Comparison of ENCODE assay signal across 14 cellular contexts in genomic region chr16:87129771-87130170, GRCh38.
DNase-seq lines count a peak whose midpoint lies in the region; ATAC-seq and TF ChIP-seq lines count a peak whose summit lies in the region.
"Had no signal": no experiment of that assay in that cellular context is flagged by ENCODE, and none has a peak within 500 bp of the region (broad histone marks: within the 10 kb centered on the region; RNA-seq: fewer than 3 reads in every experiment).

No MANE protein-coding gene starts in this region.

- H3K27me3 Mint-ChIP-seq in WTC11 (ENCODE audit: low read depth) (peaks cover 5% of the 10 kb centered on the region), endodermal cell (ENCODE audit: insufficient read depth) (peaks cover 5% of the 10 kb centered on the region)

- H3K4me1 Mint-ChIP-seq in WTC11 (no peaks in the 10 kb centered on the region; the same call in 1 of the 2 replicates), endodermal cell (peaks cover 23% of the 10 kb centered on the region)

- peaks cover 12% of the 10 kb centered on the region for H3K9me3 Mint-ChIP-seq in WTC11
- peaks cover 14% of the 10 kb centered on the region for H3K9me3 Mint-ChIP-seq in endodermal cell

- H3K9me3 ChIP-seq in endodermal cell (ENCODE audit: control insufficient read depth, low read length), result peaks cover 13% of the 10 kb centered on the region
- H3K9me3 ChIP-seq: BLaER1, mucosa of descending colon had no signal

- peak; percentile 29; the same call in 1 of the 2 replicates for ATAC-seq in WTC11
- no peak for ATAC-seq in HG03342 (IDR thresholded peaks at IDR 0.05; ENCODE audit: unreplicated experiment)
- ATAC-seq in HG02610 (IDR thresholded peaks at IDR 0.05; ENCODE audit: unreplicated experiment), result no peak
- ATAC-seq: mucosa of descending colon had no signal

- WGBS in endodermal cell (ENCODE audit: insufficient coverage in 1 of 2, insufficient read length in 1 of 2), 2 experiments, result 80 to 84% methylated on average over 2 to 4 of the region's 4 CpGs

- CTCF ChIA-PET in WTC11 (lab: Charles Lee), result no interaction called here

- H3K4me3 Mint-ChIP-seq in WTC11, result no peak overlapping the region
- H3K4me3 Mint-ChIP-seq in endodermal cell, result no peak overlapping the region

- peaks cover 7% of the 10 kb centered on the region for H3K36me3 Mint-ChIP-seq in WTC11
- peaks cover 2% of the 10 kb centered on the region for H3K36me3 Mint-ChIP-seq in endodermal cell (ENCODE audit: low read depth)

- H3K4me3 ChIP-seq in HFF-Myc (replicated peaks; ENCODE audit: low read depth, low read length), result no peak overlapping the region
- no peak overlapping the region for H3K4me3 ChIP-seq in endodermal cell (ENCODE audit: low read length)
- H3K4me3 ChIP-seq: BLaER1, mucosa of descending colon had no signal

- no peak for TF ChIP-seq CTCF in HFF-Myc (IDR thresholded peaks at IDR 0.05; ENCODE audit: low read depth, low read length, missing control alignments)
- no peak for TF ChIP-seq CTCF in WTC11 (IDR thresholded peaks at IDR 0.05)
- no peak for TF ChIP-seq CTCF in endodermal cell (conservative IDR thresholded peaks at IDR 0.05)

- H3K27ac ChIP-seq in endodermal cell (ENCODE audit: low read depth, low read length), result no peak overlapping the region
- H3K27ac ChIP-seq: BLaER1 had no signal

- H3K27ac Mint-ChIP-seq in WTC11 (no peak overlapping the region), endodermal cell (no peak overlapping the region)

- peaks cover 8% of the 10 kb centered on the region for H3K4me1 ChIP-seq in endodermal cell (ENCODE audit: control insufficient read depth, insufficient read depth, low read length)

- no peak overlapping the region for H3K9ac ChIP-seq in endodermal cell (ENCODE audit: extremely low read depth, low read length, poor library complexity, severe bottlenecking)
- H3K9ac ChIP-seq: BLaER1 had no signal

- POLR2A ChIA-PET in WTC11 (lab: Charles Lee), result no interaction called here

- H3K27me3 ChIP-seq in endodermal cell (ENCODE audit: control insufficient read depth, insufficient read depth, low read length, poor library complexity, severe bottlenecking), result no peaks in the 10 kb centered on the region
- H3K27me3 ChIP-seq: BLaER1 had no signal

- DNase-seq in HFF-Myc (ENCODE audit: extremely low read depth, low read depth) (peak; percentile 22), WTC11 (ENCODE audit: low spot score) (no peak), fibroblast of the conjunctiva (ENCODE audit: low read depth) (peak; percentile 49), renal cortical epithelial cell (ENCODE audit: low read depth) (peak; percentile 7), endodermal cell (no peak), SKM-1 treated with dmso at 0.1 percent for 144 hours (lab: John Stamatoyannopoulos, UW; ENCODE audit: unreplicated experiment) (no peak)
- DNase-seq: activated T-cell treated with anti-CD3 and anti-CD28 coated beads, Interleukin-2, amount 50 U/mL, for 48 hours; mucosa of descending colon; NCI-H2029 treated with DMSO at 0.1 percent for 48 hours; NCI-H82; Right ventricle myocardium superior had no signal

- no peaks in the 10 kb centered on the region for H3K36me3 ChIP-seq in endodermal cell (ENCODE audit: control insufficient read depth, insufficient read depth, low read length)
- H3K36me3 ChIP-seq: BLaER1 had no signal

TF ChIP-seq in WTC11, 78 proteins besides CTCF, POLR2A, EP300 and RAD21:
- no peak for TF ChIP-seq TCF7 (CRISPR knock-in tag; IDR thresholded peaks at IDR 0.05; ENCODE audit: low read depth)
- TF ChIP-seq SP1 (CRISPR knock-in tag; conservative IDR thresholded peaks at IDR 0.05), result no peak
- TF ChIP-seq NFATC4 (CRISPR knock-in tag; IDR thresholded peaks at IDR 0.05), result no peak

Comparison
In these comparisons a context has a peak if more than half of its experiments do, and no peak if none do; other contexts are left out.
1. DNase-seq: peak in HFF-Myc (single experiment), fibroblast of the conjunctiva (single experiment) and renal cortical epithelial cell (single experiment); none in WTC11 (single experiment), endodermal cell (single experiment) and SKM-1 treated with dmso at 0.1 percent for 144 hours (single experiment).